Comparison of ENCODE assay signal across 1 cellular context in genomic region chr20:25247100-25247665, GRCh38.
TF ChIP-seq lines count a peak whose summit lies in the region.

No MANE protein-coding gene starts in this region.

TF ChIP-seq in HepG2, 621 proteins besides CTCF, POLR2A, EP300 and RAD21 (continued from another document and continues in another):
- TF ChIP-seq REST (IDR thresholded peaks at IDR 0.05; ENCODE audit: borderline replicate concordance in 1 of 2, low read depth in 1 of 2, low read length in 2 of 2) (no peak), ZMYM2 (CRISPR knock-in tag; IDR thresholded peaks at IDR 0.05) (peak; percentile 68; the same call in 1 of the 2 replicates), TP53 (CRISPR knock-in tag; conservative IDR thresholded peaks at IDR 0.05) (0 out of 2 replicates have a peak, but pooled peaks have one; percentile 47), TGIF2 (CRISPR knock-in tag; IDR thresholded peaks at IDR 0.05) (no peak), ZNF703 (CRISPR knock-in tag; IDR thresholded peaks at IDR 0.05; ENCODE audit: borderline replicate concordance) (no peak; the same call in 1 of the 2 replicates), HOXA7 (CRISPR knock-in tag; IDR thresholded peaks at IDR 0.05) (no peak), SRSF1 (optimal IDR thresholded peaks at IDR 0.05; ENCODE audit: low read depth, low read length) (peak; percentile 60), KAT2B (IDR thresholded peaks at IDR 0.05; ENCODE audit: borderline replicate concordance, low read depth, low read length) (no peak), ZNF251 (CRISPR knock-in tag; IDR thresholded peaks at IDR 0.05) (no peak; the same call in 1 of the 2 replicates), ZNF337 (CRISPR knock-in tag; IDR thresholded peaks at IDR 0.05; ENCODE audit: borderline replicate concordance, low read depth) (no peak), BHLHE40 (IDR thresholded peaks at IDR 0.05; ENCODE audit: low read length) (no peak), DRAP1 (CRISPR knock-in tag; IDR thresholded peaks at IDR 0.05) (no peak), ARNTL (CRISPR knock-in tag; IDR thresholded peaks at IDR 0.05) (peak; percentile 53; the same call in 1 of the 2 replicates), XBP1 (CRISPR knock-in tag; IDR thresholded peaks at IDR 0.05) (no peak), ZNF609 (CRISPR knock-in tag; IDR thresholded peaks at IDR 0.05; ENCODE audit: borderline replicate concordance) (peak; percentile 73), SRY (CRISPR knock-in tag; IDR thresholded peaks at IDR 0.05) (no peak), ZNF839 (CRISPR knock-in tag; IDR thresholded peaks at IDR 0.05; ENCODE audit: borderline replicate concordance) (peak; percentile 97), IKZF4 (CRISPR knock-in tag; IDR thresholded peaks at IDR 0.05; ENCODE audit: borderline replicate concordance, low read depth, not compliant biosample characterization) (peak; percentile 27), ZNF414 (CRISPR knock-in tag; IDR thresholded peaks at IDR 0.05) (no peak), SRSF4 (IDR thresholded peaks at IDR 0.05; ENCODE audit: low read depth, low read length, poor library complexity, severe bottlenecking) (no peak), ZBED4 (CRISPR knock-in tag; IDR thresholded peaks at IDR 0.05; ENCODE audit: borderline replicate concordance) (peak; percentile 38; the same call in 1 of the 2 replicates), GMEB2 (CRISPR knock-in tag; IDR thresholded peaks at IDR 0.05; ENCODE audit: low read depth) (no peak), AHDC1 (CRISPR knock-in tag; IDR thresholded peaks at IDR 0.05; ENCODE audit: borderline replicate concordance) (no peak; the same call in 1 of the 2 replicates), ZNF382 (CRISPR knock-in tag; IDR thresholded peaks at IDR 0.05; ENCODE audit: borderline replicate concordance) (no peak), ZNF326 (CRISPR knock-in tag; IDR thresholded peaks at IDR 0.05; ENCODE audit: borderline replicate concordance) (no peak), FOSL2 (CRISPR knock-in tag; IDR thresholded peaks at IDR 0.05) (no peak; the same call in 1 of the 2 replicates)
- TF ChIP-seq, protein P1, sequence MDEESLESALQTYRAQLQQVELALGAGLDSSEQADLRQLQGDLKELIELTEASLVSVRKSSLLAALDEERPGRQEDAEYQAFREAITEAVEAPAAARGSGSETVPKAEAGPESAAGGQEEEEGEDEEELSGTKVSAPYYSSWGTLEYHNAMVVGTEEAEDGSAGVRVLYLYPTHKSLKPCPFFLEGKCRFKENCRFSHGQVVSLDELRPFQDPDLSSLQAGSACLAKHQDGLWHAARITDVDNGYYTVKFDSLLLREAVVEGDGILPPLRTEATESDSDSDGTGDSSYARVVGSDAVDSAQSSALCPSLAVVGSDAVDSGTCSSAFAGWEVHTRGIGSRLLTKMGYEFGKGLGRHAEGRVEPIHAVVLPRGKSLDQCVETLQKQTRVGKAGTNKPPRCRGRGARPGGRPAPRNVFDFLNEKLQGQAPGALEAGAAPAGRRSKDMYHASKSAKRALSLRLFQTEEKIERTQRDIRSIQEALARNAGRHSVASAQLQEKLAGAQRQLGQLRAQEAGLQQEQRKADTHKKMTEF (CRISPR knock-in tag; IDR thresholded peaks at IDR 0.05), result peak; percentile 30; the same call in 1 of the 2 replicates
- TF ChIP-seq, protein P2, sequence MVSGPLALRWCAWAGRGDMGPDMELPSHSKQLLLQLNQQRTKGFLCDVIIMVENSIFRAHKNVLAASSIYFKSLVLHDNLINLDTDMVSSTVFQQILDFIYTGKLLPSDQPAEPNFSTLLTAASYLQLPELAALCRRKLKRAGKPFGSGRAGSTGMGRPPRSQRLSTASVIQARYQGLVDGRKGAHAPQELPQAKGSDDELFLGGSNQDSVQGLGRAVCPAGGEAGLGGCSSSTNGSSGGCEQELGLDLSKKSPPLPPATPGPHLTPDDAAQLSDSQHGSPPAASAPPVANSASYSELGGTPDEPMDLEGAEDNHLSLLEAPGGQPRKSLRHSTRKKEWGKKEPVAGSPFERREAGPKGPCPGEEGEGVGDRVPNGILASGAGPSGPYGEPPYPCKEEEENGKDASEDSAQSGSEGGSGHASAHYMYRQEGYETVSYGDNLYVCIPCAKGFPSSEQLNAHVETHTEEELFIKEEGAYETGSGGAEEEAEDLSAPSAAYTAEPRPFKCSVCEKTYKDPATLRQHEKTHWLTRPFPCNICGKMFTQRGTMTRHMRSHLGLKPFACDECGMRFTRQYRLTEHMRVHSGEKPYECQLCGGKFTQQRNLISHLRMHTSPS (CRISPR knock-in tag; IDR thresholded peaks at IDR 0.05; ENCODE audit: low read depth), result no peak
